In genomic region chr2:68679166-68679916, GRCh38 we compare ENCODE assay signal across 9 cellular contexts. TPM values are rescaled to one million over a fixed set of nuclear protein-coding genes. Genes with fewer than 3 reads are reported as not detected.
A peak's percentile ranks its signal among the peaks of the same experiment; 100 is the strongest.
DNase-seq lines count a peak whose midpoint lies in the region; ATAC-seq, FAIRE-seq and TF ChIP-seq lines count a peak whose summit lies in the region.
"Not testable (repeated sequence)": the region's sequence is repeated elsewhere in the genome, so short reads cannot be mapped to it uniquely, and the experiment has no call there.
"Had no signal": no experiment of that assay in that cellular context is flagged by ENCODE, and none has a peak within 500 bp of the region (broad histone marks: within the 10 kb centered on the region; RNA-seq: fewer than 3 reads in every experiment).

No MANE protein-coding gene starts in this region.

- H3K9me3 ChIP-seq in HUES64 (ENCODE audit: insufficient read depth, low read depth, low read length): peaks cover 23% of the 10 kb centered on the region
- H3K9me3 ChIP-seq in cardiac muscle cell (ENCODE audit: low read depth); lower lobe of right lung; smooth muscle cell (replicated peaks; ENCODE audit: low read depth): not testable (repeated sequence)

- H3K4me1 ChIP-seq in HUES64 (ENCODE audit: insufficient read depth, low read length); cardiac muscle cell (ENCODE audit: low read depth); lower lobe of right lung; smooth muscle cell (ENCODE audit: low read depth): not testable (repeated sequence)

- 19% methylated on average over 21 of the region's 25 CpGs for WGBS in HUES64
- WGBS in smooth muscle cell (ENCODE audit: low lambda C conversion rate): 34% methylated on average over 23 of the region's 25 CpGs

- not testable (repeated sequence) for TF ChIP-seq CTCF in activated CD8-positive, alpha-beta T cell treated with anti-CD3 and anti-CD28 coated beads for 36 hours (IDR thresholded peaks at IDR 0.05); bronchial epithelial cell (IDR thresholded peaks at IDR 0.05; ENCODE audit: insufficient read depth, low read length, severe bottlenecking); cardiac muscle cell (IDR thresholded peaks at IDR 0.05; ENCODE audit: low read depth, low read length); lower lobe of right lung (IDR thresholded peaks at IDR 0.05); smooth muscle cell (IDR thresholded peaks at IDR 0.05; ENCODE audit: borderline replicate concordance, insufficient read depth, poor library complexity, severe bottlenecking)

- H3K27ac ChIP-seq in HUES64 (ENCODE audit: low read depth, low read length) (peak overlapping the region; percentile 55; the same call in 1 of the 2 replicates), cardiac muscle cell (peak overlapping the region; percentile 82), lower lobe of right lung (peak overlapping the region; percentile 60)
- not testable (repeated sequence) for H3K27ac ChIP-seq in smooth muscle cell (ENCODE audit: low read depth)

- not testable (repeated sequence) for H3K4me1 Mint-ChIP-seq in activated CD8-positive, alpha-beta T cell treated with anti-CD3 and anti-CD28 coated beads for 36 hours (ENCODE audit: low read depth)

- H3K36me3 ChIP-seq in HUES64 (ENCODE audit: insufficient read depth, low read length); bronchial epithelial cell (ENCODE audit: control insufficient read depth, insufficient read depth, low read length); cardiac muscle cell; lower lobe of right lung; smooth muscle cell (ENCODE audit: low read depth): not testable (repeated sequence)

- peaks cover 16% of the 10 kb centered on the region for H3K27me3 Mint-ChIP-seq in activated CD8-positive, alpha-beta T cell treated with anti-CD3 and anti-CD28 coated beads for 36 hours

- not testable (repeated sequence) for ATAC-seq in activated CD8-positive, alpha-beta T cell treated with anti-CD3 and anti-CD28 coated beads for 36 hours; lower lobe of right lung

- POLR2A ChIA-PET in activated CD8-positive, alpha-beta T cell treated with anti-CD3 and anti-CD28 coated beads for 36 hours (lab: Charles Lee): not testable (repeated sequence)

- H3K4me2 ChIP-seq in smooth muscle cell: peak overlapping the region; percentile 27

- peak overlapping the region; percentile 26 for H2AFZ ChIP-seq in smooth muscle cell (ENCODE audit: low read depth)

- H3F3A ChIP-seq in smooth muscle cell (ENCODE audit: low read depth): not testable (repeated sequence)

- H3K27me3 ChIP-seq in HUES64 (ENCODE audit: insufficient read depth, low read length); bronchial epithelial cell (ENCODE audit: control insufficient read depth, insufficient read depth, low read length); cardiac muscle cell; lower lobe of right lung (ENCODE audit: low read depth); smooth muscle cell (ENCODE audit: low read depth): not testable (repeated sequence)

- H3K4me3 ChIP-seq in HUES64 (ENCODE audit: low read length) (peak overlapping the region; percentile 52), bronchial epithelial cell (ENCODE audit: low read depth, low read length) (peak overlapping the region; percentile 27), cardiac muscle cell (peak overlapping the region; percentile 15), lower lobe of right lung (peak overlapping the region; percentile 45), smooth muscle cell (peak overlapping the region; percentile 44)

- not testable (repeated sequence) for H3K79me2 ChIP-seq in smooth muscle cell (ENCODE audit: low read depth)

- peak overlapping the region; percentile 32 for H3K4me3 Mint-ChIP-seq in activated CD8-positive, alpha-beta T cell treated with anti-CD3 and anti-CD28 coated beads for 36 hours

- CTCF ChIA-PET in activated CD8-positive, alpha-beta T cell treated with anti-CD3 and anti-CD28 coated beads for 36 hours (lab: Charles Lee): not testable (repeated sequence)

- not testable (repeated sequence) for H3K9me3 Mint-ChIP-seq in activated CD8-positive, alpha-beta T cell treated with anti-CD3 and anti-CD28 coated beads for 36 hours

- FAIRE-seq in bronchial epithelial cell (lab: Jason Lieb, UNC): not testable (repeated sequence)

- H3K36me3 Mint-ChIP-seq in activated CD8-positive, alpha-beta T cell treated with anti-CD3 and anti-CD28 coated beads for 36 hours (ENCODE audit: low read depth): not testable (repeated sequence)

- DNase-seq in NCI-H748 treated with DMSO at 0.1 percent for 48 hours (lab: John Stamatoyannopoulos, UW) (peak; percentile 4), bronchial epithelial cell (ENCODE audit: low read depth) (peak; percentile 12), cardiac muscle cell (ENCODE audit: low read depth in 1 of 2, low spot score in 1 of 2) (peak; percentile 33), lower lobe of right lung (peak; percentile 70)
- DNase-seq in activated CD8-positive, alpha-beta T cell treated with anti-CD3 and anti-CD28 coated beads for 36 hours; smooth muscle cell (lab: John Stamatoyannopoulos, UW; ENCODE audit: unreplicated experiment): not testable (repeated sequence)

- not testable (repeated sequence) for H3K27ac Mint-ChIP-seq in activated CD8-positive, alpha-beta T cell treated with anti-CD3 and anti-CD28 coated beads for 36 hours

- H4K20me1 ChIP-seq in smooth muscle cell (ENCODE audit: low read depth): not testable (repeated sequence)

- intact Hi-C loops in activated CD8-positive, alpha-beta T cell treated with anti-CD3 and anti-CD28 coated beads for 36 hours (cut with micrococcal nuclease); lower lobe of right lung (cut with DNase I): not testable (repeated sequence)

- peak overlapping the region; percentile 69 for H3K9ac ChIP-seq in HUES64 (ENCODE audit: low read depth, low read length)
- not testable (repeated sequence) for H3K9ac ChIP-seq in smooth muscle cell (ENCODE audit: low read depth)

RNA-seq across cellular contexts. Expression of gene PROKR1, which starts 36.0 kb away (rescaled TPM):
- 2.2 TPM for polyA plus RNA-seq in HUES64 (2013, experiment 1 of 2)
- 2.5 TPM for polyA plus RNA-seq in HUES64 (2013, experiment 2 of 2)
- total RNA-seq in activated CD8-positive, alpha-beta T cell treated with anti-CD3 and anti-CD28 coated beads for 36 hours: not detected
- total RNA-seq in bronchial epithelial cell (not detected in 2 replicates), cardiac muscle cell (0.04 and 0.06 TPM in 2 replicates), lower lobe of right lung (not detected), smooth muscle cell (not detected in 2 replicates)
- polyA plus RNA-seq in cardiac muscle cell (not detected in 2 replicates), smooth muscle cell (not detected in 2 replicates)
- total RNA-seq: aorta, renal cortical epithelial cell had no signal
- polyA plus RNA-seq: aorta had no signal

RNA-seq across cellular contexts. Expression of gene ARHGAP25, which starts 55.3 kb away (rescaled TPM):
- polyA plus RNA-seq in HUES64 (2013, experiment 1 of 2): 0.85 TPM
- polyA plus RNA-seq in HUES64 (2013, experiment 2 of 2): 1.7 TPM
- 10 to 100 TPM; 59.3 to 61.5 TPM for total RNA-seq in activated CD8-positive, alpha-beta T cell treated with anti-CD3 and anti-CD28 coated beads for 36 hours
- total RNA-seq in bronchial epithelial cell: 0.77 and 0.79 TPM in 2 replicates
- total RNA-seq in cardiac muscle cell: 3.0 and 7.7 TPM in 2 replicates
- polyA plus RNA-seq in cardiac muscle cell: 3.9 and 7.8 TPM in 2 replicates
- 48.5 TPM for total RNA-seq in lower lobe of right lung
- 1.2 and 2.0 TPM in 2 replicates for total RNA-seq in smooth muscle cell
- 1.5 and 2.7 TPM in 2 replicates for polyA plus RNA-seq in smooth muscle cell
